Comparison of ENCODE assay signal across 17 cellular contexts in genomic region chr12:50151047-50151687, GRCh38. TPM values are rescaled to one million over a fixed set of nuclear protein-coding genes. Genes with fewer than 3 reads are reported as not detected.
DNase-seq lines count a peak whose midpoint lies in the region; ATAC-seq and TF ChIP-seq lines count a peak whose summit lies in the region.
"Had no signal": no experiment of that assay in that cellular context is flagged by ENCODE, and none has a peak within 500 bp of the region (broad histone marks: within the 10 kb centered on the region; RNA-seq: fewer than 3 reads in every experiment).

No MANE protein-coding gene starts in this region.

- H4K20me1 ChIP-seq in GM23248 (ENCODE audit: insufficient read depth) (peaks cover 3% of the 10 kb centered on the region; the same call in 1 of the 2 replicates), smooth muscle cell (ENCODE audit: low read depth) (peaks cover 97% of the 10 kb centered on the region)

- peak overlapping the region; percentile 50 for H3K27ac Mint-ChIP-seq in central memory CD8-positive, alpha-beta T cell (ENCODE audit: low read depth)
- H3K27ac Mint-ChIP-seq in nephron: peak overlapping the region; percentile 40 to 65 (median 60)

- H3K4me3 Mint-ChIP-seq in central memory CD8-positive, alpha-beta T cell: no peak overlapping the region
- H3K4me3 Mint-ChIP-seq in nephron: no peak overlapping the region
- H3K4me3 Mint-ChIP-seq: brain; stimulated activated naive CD8-positive, alpha-beta T cell treated with anti-CD3 and anti-CD28 coated beads, Interleukin-15, amount 100 ng/mL, for 72 hours had no signal

- H3K9me3 ChIP-seq in GM23248 (ENCODE audit: low read depth): no peaks in the 10 kb centered on the region
- H3K9me3 ChIP-seq in smooth muscle cell (replicated peaks; ENCODE audit: low read depth): no peaks in the 10 kb centered on the region
- H3K9me3 ChIP-seq: SJSA1 had no signal

- H3K36me3 Mint-ChIP-seq in central memory CD8-positive, alpha-beta T cell (ENCODE audit: insufficient read depth): peaks cover 13% of the 10 kb centered on the region
- no peaks in the 10 kb centered on the region for H3K36me3 Mint-ChIP-seq in nephron (ENCODE audit: low read depth)

- DNase-seq in GM23248 (peak; percentile 52), NCI-H226 (peak; percentile 61), smooth muscle cell (lab: John Stamatoyannopoulos, UW; ENCODE audit: unreplicated experiment) (no peak), KBM-7 (no peak)
- DNase-seq in central memory CD8-positive, alpha-beta T cell (ENCODE audit: low spot score in 2 of 2): no peak
- DNase-seq: activated CD4-positive, alpha-beta T cell treated with anti-CD3 and anti-CD28 coated beads, Interleukin-2, amount 50 U/mL, for 48 hours; activated effector memory CD4-positive, alpha-beta T cell treated with anti-CD3 and anti-CD28 coated beads, Interleukin-2, amount 50 U/mL, for 16 hours; C1 segment of cervical spinal cord; mesenchymal stem cell; NCI-H1436; occipital lobe; stimulated activated naive CD8-positive, alpha-beta T cell treated with anti-CD3 and anti-CD28 coated beads, Interleukin-15, amount 100 ng/mL, for 72 hours had no signal

- TF ChIP-seq CTCF in nephron (IDR thresholded peaks at IDR 0.05; ENCODE audit: unreplicated experiment in 3 of 3) (no peak), smooth muscle cell (IDR thresholded peaks at IDR 0.05; ENCODE audit: borderline replicate concordance, insufficient read depth, poor library complexity, severe bottlenecking) (no peak)

- WGBS in GM23248 (ENCODE audit: low coverage in 1 of 2, low lambda C conversion rate in 2 of 2, missing lambda C conversion rate in 2 of 2), 2 experiments: 91 to 95% methylated on average over 1 of the region's 1 CpG
- WGBS in smooth muscle cell (ENCODE audit: low lambda C conversion rate): 90% methylated on average over 1 of the region's 1 CpG

- H3K36me3 ChIP-seq in GM23248 (ENCODE audit: low read depth) (no peaks in the 10 kb centered on the region), smooth muscle cell (ENCODE audit: low read depth) (no peaks in the 10 kb centered on the region)

- no peaks in the 10 kb centered on the region for H3K27me3 Mint-ChIP-seq in central memory CD8-positive, alpha-beta T cell
- H3K27me3 Mint-ChIP-seq in nephron (ENCODE audit: low read depth): no peaks in the 10 kb centered on the region
- H3K27me3 Mint-ChIP-seq: brain; stimulated activated naive CD8-positive, alpha-beta T cell treated with anti-CD3 and anti-CD28 coated beads, Interleukin-15, amount 100 ng/mL, for 72 hours had no signal

- H3K9ac ChIP-seq in GM23248 (no peak overlapping the region), smooth muscle cell (ENCODE audit: low read depth) (no peak overlapping the region)

- H3K27me3 ChIP-seq in GM23248 (replicated peaks; ENCODE audit: insufficient read depth): no peaks in the 10 kb centered on the region
- H3K27me3 ChIP-seq in smooth muscle cell (ENCODE audit: low read depth): no peaks in the 10 kb centered on the region
- H3K27me3 ChIP-seq: SJSA1 had no signal

- H2AFZ ChIP-seq in GM23248: no peak overlapping the region
- no peak overlapping the region for H2AFZ ChIP-seq in smooth muscle cell (ENCODE audit: low read depth)

- in situ Hi-C loops in GM23248 (cut with MboI): no loop called here
- in situ Hi-C loops in KBM-7 (cut with MboI; ENCODE audit: low pct_unique_long_range_greater_than_20kb, low sequenced_read_pairs): no loop called here

- no peak for ATAC-seq in central memory CD8-positive, alpha-beta T cell (replicated peaks; ENCODE audit: extremely low read depth, poor library complexity, severe bottlenecking)
- no peak for ATAC-seq in GM19395 (IDR thresholded peaks at IDR 0.05; ENCODE audit: unreplicated experiment)
- ATAC-seq: stimulated activated naive CD8-positive, alpha-beta T cell treated with anti-CD3 and anti-CD28 coated beads, Interleukin-15, amount 100 ng/mL, for 72 hours had no signal

- H3K4me2 ChIP-seq in GM23248 (ENCODE audit: unreplicated experiment): no peak overlapping the region
- no peak overlapping the region for H3K4me2 ChIP-seq in smooth muscle cell

- H3K4me1 Mint-ChIP-seq in central memory CD8-positive, alpha-beta T cell: peaks cover 19% of the 10 kb centered on the region
- H3K4me1 Mint-ChIP-seq in nephron: peaks cover 18% of the 10 kb centered on the region

- H3K79me2 ChIP-seq in GM23248 (ENCODE audit: insufficient read depth) (peaks cover 98% of the 10 kb centered on the region), smooth muscle cell (ENCODE audit: low read depth) (peaks cover 92% of the 10 kb centered on the region)

- no peaks in the 10 kb centered on the region for H3K9me3 Mint-ChIP-seq in central memory CD8-positive, alpha-beta T cell
- H3K9me3 Mint-ChIP-seq in nephron: no peaks in the 10 kb centered on the region
- H3K9me3 Mint-ChIP-seq: brain; stimulated activated naive CD8-positive, alpha-beta T cell treated with anti-CD3 and anti-CD28 coated beads, Interleukin-15, amount 100 ng/mL, for 72 hours had no signal

- H3K27ac ChIP-seq in GM23248 (no peak overlapping the region), smooth muscle cell (ENCODE audit: low read depth) (no peak overlapping the region)
- H3K27ac ChIP-seq: SJSA1 had no signal

- H3F3A ChIP-seq in GM23248 (ENCODE audit: insufficient read depth): peaks cover 16% of the 10 kb centered on the region; the same call in 1 of the 2 replicates
- H3F3A ChIP-seq in smooth muscle cell (ENCODE audit: low read depth): no peaks in the 10 kb centered on the region

- H3K4me3 ChIP-seq in GM23248 (no peak overlapping the region), smooth muscle cell (no peak overlapping the region)
- H3K4me3 ChIP-seq: SJSA1, skin epidermis had no signal

- H3K9me2 ChIP-seq in GM23248 (ENCODE audit: insufficient read depth): no peaks in the 10 kb centered on the region

- H3K4me1 ChIP-seq in GM23248 (ENCODE audit: insufficient read depth) (peaks cover 9% of the 10 kb centered on the region), smooth muscle cell (ENCODE audit: low read depth) (no peaks in the 10 kb centered on the region)
- H3K4me1 ChIP-seq: SJSA1 had no signal

RNA-seq across cellular contexts. Expression of gene CERS5, which starts 16.0 kb away (rescaled TPM):
- total RNA-seq in GM23248 (2014; rRNA removed; shearing (Covaris generic)): 52.4 and 60.7 TPM in 2 replicates
- polyA plus RNA-seq in GM23248 (2016; fragmentation: Nextera tagmentation; extraction: Ambion mirVana) (88.7 and 99.2 TPM in 2 replicates), smooth muscle cell (95.7 and 102 TPM in 2 replicates)
- 53.5 and 58.1 TPM in 2 replicates for total RNA-seq in smooth muscle cell

RNA-seq across cellular contexts. Expression of gene COX14, which starts 39.1 kb away (rescaled TPM):
- total RNA-seq in GM23248 (2014; rRNA removed; shearing (Covaris generic)): 24.4 and 53.4 TPM in 2 replicates
- polyA plus RNA-seq in GM23248 (2016; fragmentation: Nextera tagmentation; extraction: Ambion mirVana): 122 and 125 TPM in 2 replicates
- 14.7 and 18.6 TPM in 2 replicates for total RNA-seq in smooth muscle cell
- 67.9 and 71.3 TPM in 2 replicates for polyA plus RNA-seq in smooth muscle cell

RNA-seq across cellular contexts. Expression of gene GPD1, which starts 47.4 kb away (rescaled TPM):
- 0.13 TPM in 1 of 2 replicates, not detected in the other for total RNA-seq in GM23248 (2014; rRNA removed; shearing (Covaris generic))
- polyA plus RNA-seq in GM23248 (2016; fragmentation: Nextera tagmentation; extraction: Ambion mirVana) (not detected in 2 replicates), smooth muscle cell (0.24 TPM in 1 of 2 replicates, not detected in the other)
- not detected in 2 replicates for total RNA-seq in smooth muscle cell
- total RNA-seq: SJSA1 had no signal

Comparison
In these comparisons a context has a peak if more than half of its experiments do, and no peak if none do; other contexts are left out.
1. DNase-seq: peak in GM23248 (single experiment) and NCI-H226 (single experiment); none in central memory CD8-positive, alpha-beta T cell (0 of 2), smooth muscle cell (single experiment) and KBM-7 (single experiment).